28 cellular contexts compared by ENCODE assay signal in genomic region chr6:37582309-37582708, GRCh38.
DNase-seq lines count a peak whose midpoint lies in the region; ATAC-seq, FAIRE-seq and TF ChIP-seq lines count a peak whose summit lies in the region.
"Had no signal": no experiment of that assay in that cellular context is flagged by ENCODE, and none has a peak within 500 bp of the region (broad histone marks: within the 10 kb centered on the region; RNA-seq: fewer than 3 reads in every experiment).

No MANE protein-coding gene starts in this region.

- H2BK15ac ChIP-seq in IMR-90 (ENCODE audit: low read depth, low read length): no peak overlapping the region

- no peak overlapping the region for H4K91ac ChIP-seq in IMR-90 (ENCODE audit: insufficient read depth, low read depth, low read length)

- H3K9me3 Mint-ChIP-seq in astrocyte (ENCODE audit: unreplicated experiment): no peaks in the 10 kb centered on the region
- H3K9me3 Mint-ChIP-seq: activated CD4-positive, alpha-beta T cell treated with anti-CD3 and anti-CD28 coated beads, Interleukin-2, amount 10 ng/mL, durations not matched to agents 24 days and 14 days; activated naive CD8-positive, alpha-beta T cell treated with anti-CD3 and anti-CD28 coated beads, Interleukin-2, amount 10 ng/mL, durations not matched to agents 7 days and 5 days; memory B cell; naive B cell; T-helper 1 cell treated with Interleukin-12 subunit alpha and Interleukin-12 subunit beta and Interleukin-4 antibody, amounts not matched to agents 30 μg/mL and 1 μg/mL, for 36 hours had no signal

- H3K27ac ChIP-seq in IMR-90 (ENCODE audit: insufficient read depth, low read length) (no peak overlapping the region), astrocyte (ENCODE audit: low read depth, low read length) (no peak overlapping the region)
- H3K27ac ChIP-seq: A549, brain microvascular endothelial cell, C4-2B, coronary artery, vagina had no signal

- H4K20me1 ChIP-seq in IMR-90 (ENCODE audit: insufficient read depth, low read length): no peaks in the 10 kb centered on the region
- no peaks in the 10 kb centered on the region for H4K20me1 ChIP-seq in astrocyte (ENCODE audit: insufficient read depth, low read length)

- H3K27me3 ChIP-seq in IMR-90 (ENCODE audit: control insufficient read depth, insufficient read depth, low read length) (peaks cover 22% of the 10 kb centered on the region), astrocyte (ENCODE audit: insufficient read depth, low read length) (no peaks in the 10 kb centered on the region)
- H3K27me3 ChIP-seq: brain microvascular endothelial cell, vagina had no signal

- no peaks in the 10 kb centered on the region for H3K79me1 ChIP-seq in IMR-90 (ENCODE audit: low read depth in 1 of 2, low read length in 2 of 2)

- H2AK9ac ChIP-seq in IMR-90 (replicated peaks; ENCODE audit: low read depth, low read length, poor library complexity): no peak overlapping the region

- no peak overlapping the region for H3K14ac ChIP-seq in IMR-90 (replicated peaks; ENCODE audit: low read depth, low read length)

- POLR2A ChIA-PET in IMR-90 (lab: Charles Lee; ENCODE audit: unreplicated experiment): no interaction called here

- no peak for TF ChIP-seq RAD21 in IMR-90 (IDR thresholded peaks at IDR 0.05; ENCODE audit: low read length)

- TF ChIP-seq CTCF in AG10803 (conservative IDR thresholded peaks at IDR 0.05; ENCODE audit: low read length) (no peak), IMR-90 (conservative IDR thresholded peaks at IDR 0.05; ENCODE audit: low read depth, low read length) (no peak), astrocyte (IDR thresholded peaks at IDR 0.05; ENCODE audit: insufficient read depth, low read depth, low read length) (no peak)

- ATAC-seq in IMR-90 (ENCODE audit: low read depth): peak; percentile 54
- no peak for ATAC-seq in HG03571 (IDR thresholded peaks at IDR 0.05; ENCODE audit: unreplicated experiment)
- no peak for ATAC-seq in Right ventricle myocardium superior (ENCODE audit: poor library complexity)
- ATAC-seq: A549, right cardiac atrium had no signal

- dilution Hi-C loops in IMR-90 (cut with HindIII; ENCODE audit: low sequenced_read_pairs, unreplicated experiment): no loop called here

- H2AK5ac ChIP-seq in IMR-90 (ENCODE audit: low read depth, low read length): no peak overlapping the region

- CTCF ChIA-PET in IMR-90 (lab: Yijun Ruan, JAX): no interaction called here

- no peak overlapping the region for H3K4ac ChIP-seq in IMR-90 (ENCODE audit: low read depth, low read length)

- H2BK120ac ChIP-seq in IMR-90 (ENCODE audit: low read depth, low read length): no peak overlapping the region

- BruUV-seq in IMR-90 (replicated peaks; lab: Mats Ljungman, UMichigan): no TSS peak

- H4K5ac ChIP-seq in IMR-90 (ENCODE audit: low read depth, low read length): no peak overlapping the region

- H3K9me3 ChIP-seq in IMR-90 (ENCODE audit: control insufficient read depth, insufficient read depth, low read length) (no peaks in the 10 kb centered on the region), astrocyte (ENCODE audit: insufficient read depth, low read depth, low read length) (no peaks in the 10 kb centered on the region)
- H3K9me3 ChIP-seq: A549, vagina had no signal

- H2AFZ ChIP-seq in IMR-90 (replicated peaks; ENCODE audit: low read length, poor library complexity) (no peak overlapping the region), astrocyte (ENCODE audit: low read depth, low read length) (no peak overlapping the region)

- H2BK20ac ChIP-seq in IMR-90 (ENCODE audit: low read depth, low read length): no peak overlapping the region

- no peaks in the 10 kb centered on the region for H3K36me3 Mint-ChIP-seq in astrocyte (ENCODE audit: low read depth, unreplicated experiment)
- H3K36me3 Mint-ChIP-seq: activated naive CD8-positive, alpha-beta T cell treated with anti-CD3 and anti-CD28 coated beads, Interleukin-2, amount 10 ng/mL, durations not matched to agents 7 days and 5 days; memory B cell; naive B cell had no signal

- WGBS in IMR-90 (ENCODE audit: extremely low coverage in 2 of 2, insufficient read length in 1 of 2), 2 experiments: 73% methylated on average over 3 of the region's 6 CpGs; no CpG with 5 or more reads in 1 of the 2 experiments

- peaks cover 18% of the 10 kb centered on the region for H3K4me1 Mint-ChIP-seq in astrocyte (ENCODE audit: low read depth, unreplicated experiment)
- H3K4me1 Mint-ChIP-seq: activated CD4-positive, alpha-beta T cell treated with anti-CD3 and anti-CD28 coated beads, Interleukin-2, amount 10 ng/mL, durations not matched to agents 24 days and 14 days; activated naive CD8-positive, alpha-beta T cell treated with anti-CD3 and anti-CD28 coated beads, Interleukin-2, amount 10 ng/mL, durations not matched to agents 7 days and 5 days had no signal

- H3K9ac ChIP-seq in IMR-90 (ENCODE audit: low read depth, low read length) (no peak overlapping the region), astrocyte (ENCODE audit: low read length) (no peak overlapping the region)

- no peak overlapping the region for H2BK5ac ChIP-seq in IMR-90 (ENCODE audit: low read depth, low read length, poor library complexity, severe bottlenecking)

- no peaks in the 10 kb centered on the region for H3K79me2 ChIP-seq in astrocyte (ENCODE audit: insufficient read depth, low read length)

- DNase-seq in AG10803 (ENCODE audit: low read depth): peak; percentile 60
- no peak for DNase-seq in IMR-90
- DNase-seq in astrocyte (ENCODE audit: low read depth): no peak
- peak; percentile 80 for DNase-seq in left kidney (ENCODE audit: low read depth, low spot score)
- no peak for DNase-seq in HPDE6-E6E7 (ENCODE audit: extremely low spot score)
- no peak for DNase-seq in NCI-H2107 (lab: John Stamatoyannopoulos, UW)
- no peak for DNase-seq in Right ventricle myocardium superior
- DNase-seq: activated CD4-positive, alpha-beta T cell treated with anti-CD3 and anti-CD28 coated beads, Interleukin-2, amount 10 ng/mL, durations not matched to agents 24 days and 14 days; activated CD8-positive, alpha-beta memory T cell treated with anti-CD3 and anti-CD28 coated beads, Interleukin-2, amount 50 U/mL, for 4 hours; activated naive CD8-positive, alpha-beta T cell treated with anti-CD3 and anti-CD28 coated beads, Interleukin-2, amount 10 ng/mL, durations not matched to agents 7 days and 5 days; brain microvascular endothelial cell; DMS 273 treated with DMSO at 0.1 percent for 48 hours; GDM1; islet precursor cell; naive B cell; NCI-H1092 treated with DMSO at 0.1 percent for 48 hours; NCI-H526 treated with DMSO at 0.1 percent for 48 hours; right cardiac atrium; SHP77 had no signal

- no peak overlapping the region for H3K18ac ChIP-seq in IMR-90 (ENCODE audit: low read depth, low read length)

- no peak overlapping the region for H3K4me2 ChIP-seq in IMR-90 (ENCODE audit: low read depth, low read length)
- no peak overlapping the region for H3K4me2 ChIP-seq in astrocyte (ENCODE audit: low read length)
- H3K4me2 ChIP-seq: A549 had no signal

- H4K8ac ChIP-seq in IMR-90 (ENCODE audit: low read depth in 2 of 2, low read length in 2 of 2): no peak overlapping the region

- peak overlapping the region; percentile 55 for H3K4me3 Mint-ChIP-seq in astrocyte (ENCODE audit: unreplicated experiment)
- H3K4me3 Mint-ChIP-seq: activated CD4-positive, alpha-beta T cell treated with anti-CD3 and anti-CD28 coated beads, Interleukin-2, amount 10 ng/mL, durations not matched to agents 24 days and 14 days; activated naive CD8-positive, alpha-beta T cell treated with anti-CD3 and anti-CD28 coated beads, Interleukin-2, amount 10 ng/mL, durations not matched to agents 7 days and 5 days; memory B cell; T-helper 1 cell treated with Interleukin-12 subunit alpha and Interleukin-12 subunit beta and Interleukin-4 antibody, amounts not matched to agents 30 μg/mL and 1 μg/mL, for 36 hours had no signal

- in situ Hi-C loops in IMR-90 (cut with MboI; ENCODE audit: low sequenced_read_pairs): no loop called here

- no peak overlapping the region for H3K56ac ChIP-seq in IMR-90 (ENCODE audit: extremely low read depth, insufficient read depth, low read length)

- no peak for FAIRE-seq in astrocyte (lab: Jason Lieb, UNC)
- FAIRE-seq: A549, endometrium, HTR-8/SVneo had no signal

- peak overlapping the region; percentile 84 for H3K27ac Mint-ChIP-seq in astrocyte (ENCODE audit: unreplicated experiment)
- H3K27ac Mint-ChIP-seq: activated CD4-positive, alpha-beta T cell treated with anti-CD3 and anti-CD28 coated beads, Interleukin-2, amount 10 ng/mL, durations not matched to agents 24 days and 14 days; activated naive CD8-positive, alpha-beta T cell treated with anti-CD3 and anti-CD28 coated beads, Interleukin-2, amount 10 ng/mL, durations not matched to agents 7 days and 5 days; memory B cell; T-helper 1 cell treated with Interleukin-12 subunit alpha and Interleukin-12 subunit beta and Interleukin-4 antibody, amounts not matched to agents 30 μg/mL and 1 μg/mL, for 36 hours had no signal

- H3K36me3 ChIP-seq in IMR-90 (ENCODE audit: control insufficient read depth, insufficient read depth, low read length) (no peaks in the 10 kb centered on the region), astrocyte (ENCODE audit: insufficient read depth, low read length) (no peaks in the 10 kb centered on the region)
- H3K36me3 ChIP-seq: brain microvascular endothelial cell, vagina had no signal

- no peaks in the 10 kb centered on the region for H3K9me1 ChIP-seq in IMR-90 (ENCODE audit: insufficient read depth, low read length)

- H3K4me3 ChIP-seq in AG10803 (ENCODE audit: low read length): no peak overlapping the region
- H3K4me3 ChIP-seq in IMR-90 (ENCODE audit: insufficient read depth, low read depth, low read length): no peak overlapping the region
- H3K4me3 ChIP-seq in astrocyte (ENCODE audit: insufficient read depth, low read depth, low read length): no peak overlapping the region
- H3K4me3 ChIP-seq: A549, coronary artery, vagina had no signal

- H3K4me1 ChIP-seq in IMR-90 (ENCODE audit: control insufficient read depth, insufficient read depth, low read length): no peaks in the 10 kb centered on the region
- peaks cover under 1% of the 10 kb centered on the region for H3K4me1 ChIP-seq in astrocyte (ENCODE audit: insufficient read depth, low read length)
- H3K4me1 ChIP-seq: vagina had no signal

- intact Hi-C loops in IMR-90 (cut with micrococcal nuclease) (no loop called here), Right ventricle myocardium superior (cut with DNase I) (no loop called here)

- H3K23ac ChIP-seq in IMR-90 (ENCODE audit: low read depth, low read length): no peak overlapping the region

- peaks cover 11% of the 10 kb centered on the region for H3K27me3 Mint-ChIP-seq in astrocyte (ENCODE audit: low read depth, unreplicated experiment)
- H3K27me3 Mint-ChIP-seq: activated naive CD8-positive, alpha-beta T cell treated with anti-CD3 and anti-CD28 coated beads, Interleukin-2, amount 10 ng/mL, durations not matched to agents 7 days and 5 days had no signal

- TF ChIP-seq POLR2A in IMR-90 (IDR thresholded peaks at IDR 0.05; ENCODE audit: low read depth, low read length): no peak

TF ChIP-seq in IMR-90, 13 proteins besides CTCF, POLR2A, EP300 and RAD21:
- TF ChIP-seq MAZ (IDR thresholded peaks at IDR 0.05; ENCODE audit: borderline replicate concordance, low read depth, low read length): no peak

Comparison
In these comparisons a context has a peak if more than half of its experiments do, and no peak if none do; other contexts are left out.
1. DNase-seq: peak in AG10803 (single experiment) and left kidney (single experiment); none in IMR-90 (single experiment), astrocyte (single experiment), HPDE6-E6E7 (single experiment), NCI-H2107 (single experiment) and Right ventricle myocardium superior (single experiment).